ENCODE assay signal across 8 cellular contexts in genomic region chr17:74981318-74981978, GRCh38. TPM values are rescaled to one million over a fixed set of nuclear protein-coding genes. Genes with fewer than 3 reads are reported as not detected.
DNase-seq lines count a peak whose midpoint lies in the region; ATAC-seq, FAIRE-seq and TF ChIP-seq lines count a peak whose summit lies in the region.

No MANE protein-coding gene starts in this region.

- peaks cover 26% of the 10 kb centered on the region for H3K4me1 Mint-ChIP-seq in activated naive CD4-positive, alpha-beta T cell treated with anti-CD3 and anti-CD28 coated beads, Interleukin-2, amount 10 ng/mL, durations not matched to agents 7 days and 5 days
- peaks cover 8% of the 10 kb centered on the region for H3K4me1 Mint-ChIP-seq in mesothelial cell of epicardium

- peak overlapping the region; percentile 80 for H3K4me3 ChIP-seq in bronchial epithelial cell (ENCODE audit: low read depth, low read length)
- peak overlapping the region; percentile 50 for H3K4me3 ChIP-seq in urinary bladder (ENCODE audit: low read depth, low read length)

- H3K27me3 Mint-ChIP-seq in activated naive CD4-positive, alpha-beta T cell treated with anti-CD3 and anti-CD28 coated beads, Interleukin-2, amount 10 ng/mL, durations not matched to agents 7 days and 5 days: peaks cover 85% of the 10 kb centered on the region
- H3K27me3 Mint-ChIP-seq in mesothelial cell of epicardium (ENCODE audit: low read depth): peaks cover 3% of the 10 kb centered on the region

- peak overlapping the region; percentile 39 for H3K27ac ChIP-seq in urinary bladder (ENCODE audit: low read depth)

- H3K36me3 Mint-ChIP-seq in activated naive CD4-positive, alpha-beta T cell treated with anti-CD3 and anti-CD28 coated beads, Interleukin-2, amount 10 ng/mL, durations not matched to agents 7 days and 5 days: no peaks in the 10 kb centered on the region
- H3K36me3 Mint-ChIP-seq in mesothelial cell of epicardium: no peaks in the 10 kb centered on the region

- TF ChIP-seq CTCF in bronchial epithelial cell (IDR thresholded peaks at IDR 0.05; ENCODE audit: insufficient read depth, low read length, severe bottlenecking) (no peak), mesothelial cell of epicardium (IDR thresholded peaks at IDR 0.05; ENCODE audit: unreplicated experiment) (no peak)

- no peaks in the 10 kb centered on the region for H3K27me3 ChIP-seq in bronchial epithelial cell (ENCODE audit: control insufficient read depth, insufficient read depth, low read length)

- H3K9me3 Mint-ChIP-seq in activated naive CD4-positive, alpha-beta T cell treated with anti-CD3 and anti-CD28 coated beads, Interleukin-2, amount 10 ng/mL, durations not matched to agents 7 days and 5 days: no peaks in the 10 kb centered on the region
- H3K9me3 Mint-ChIP-seq in mesothelial cell of epicardium: no peaks in the 10 kb centered on the region

- peak overlapping the region; percentile 81 for H3K4me3 Mint-ChIP-seq in activated naive CD4-positive, alpha-beta T cell treated with anti-CD3 and anti-CD28 coated beads, Interleukin-2, amount 10 ng/mL, durations not matched to agents 7 days and 5 days
- H3K4me3 Mint-ChIP-seq in mesothelial cell of epicardium: peak overlapping the region; percentile 81

- H3K36me3 ChIP-seq in bronchial epithelial cell (ENCODE audit: control insufficient read depth, insufficient read depth, low read length) (no peaks in the 10 kb centered on the region), urinary bladder (ENCODE audit: insufficient read depth) (no peaks in the 10 kb centered on the region)

- no peak for DNase-seq in activated naive CD4-positive, alpha-beta T cell treated with anti-CD3 and anti-CD28 coated beads, Interleukin-2, amount 10 ng/mL, durations not matched to agents 7 days and 5 days
- DNase-seq in activated naive CD4-positive, alpha-beta T cell treated with anti-CD3 and anti-CD28 coated beads, Interleukin-2, amount 50 U/mL, for 16 hours: no peak
- DNase-seq in bronchial epithelial cell (ENCODE audit: low read depth) (no peak), mesothelial cell of epicardium (ENCODE audit: low spot score in 2 of 2, unreplicated experiment in 2 of 2) (no peak), midbrain (lab: John Stamatoyannopoulos, UW) (no peak), amniotic stem cell (lab: John Stamatoyannopoulos, UW) (no peak)

- peak; percentile 52 for FAIRE-seq in bronchial epithelial cell (lab: Jason Lieb, UNC)

- CTCF ChIA-PET in activated naive CD4-positive, alpha-beta T cell treated with anti-CD3 and anti-CD28 coated beads, Interleukin-2, amount 10 ng/mL, durations not matched to agents 7 days and 5 days (lab: Charles Lee): no interaction called here

- 49% methylated on average over 16 of the region's 16 CpGs for WGBS in urinary bladder

- peak overlapping the region; percentile 75 for H3K27ac Mint-ChIP-seq in activated naive CD4-positive, alpha-beta T cell treated with anti-CD3 and anti-CD28 coated beads, Interleukin-2, amount 10 ng/mL, durations not matched to agents 7 days and 5 days
- H3K27ac Mint-ChIP-seq in mesothelial cell of epicardium: peak overlapping the region; percentile 81

- ATAC-seq in HG02642 (IDR thresholded peaks at IDR 0.05; ENCODE audit: poor library complexity, unreplicated experiment): no peak

- peaks cover 1% of the 10 kb centered on the region for H3K4me1 ChIP-seq in urinary bladder (ENCODE audit: insufficient read depth)

RNA-seq across cellular contexts. Expression of gene CDR2L, which starts 6.0 kb away (rescaled TPM):
- 4.7 and 6.1 TPM in 2 replicates for total RNA-seq in bronchial epithelial cell
- total RNA-seq in mesothelial cell of epicardium: 22.6 to 23.1 TPM (median 22.8 TPM) in 3 replicates
- total RNA-seq in urinary bladder: 4.8 TPM
- polyA plus RNA-seq in urinary bladder: 14.2 TPM

RNA-seq across cellular contexts. Expression of gene HID1, which starts 8.9 kb away (rescaled TPM):
- total RNA-seq in bronchial epithelial cell (5.5 and 6.4 TPM in 2 replicates), mesothelial cell of epicardium (50.7 to 56.3 TPM (median 54.2 TPM) in 3 replicates), urinary bladder (5.7 TPM)
- polyA plus RNA-seq in urinary bladder: 13.4 TPM

RNA-seq across cellular contexts. Expression of gene MRPL58, which starts 31.0 kb away (rescaled TPM):
- total RNA-seq in bronchial epithelial cell (23.8 and 41.6 TPM in 2 replicates), mesothelial cell of epicardium (18.3 to 22.6 TPM (median 20.7 TPM) in 3 replicates), urinary bladder (14.5 TPM)
- 38.7 TPM for polyA plus RNA-seq in urinary bladder

RNA-seq across cellular contexts. Expression of gene OTOP3, which starts 45.8 kb away (rescaled TPM):
- total RNA-seq in bronchial epithelial cell: under 0.01 and 0.26 TPM in 2 replicates
- total RNA-seq in mesothelial cell of epicardium: not detected in 3 replicates
- total RNA-seq in urinary bladder: not detected
- polyA plus RNA-seq in urinary bladder: not detected

RNA-seq across cellular contexts. Expression of gene OTOP2, which starts 57.4 kb away (rescaled TPM):
- total RNA-seq in bronchial epithelial cell (under 0.01 TPM in 1 of 2 replicates, not detected in the other), mesothelial cell of epicardium (not detected in 3 replicates), urinary bladder (not detected)
- polyA plus RNA-seq in urinary bladder: not detected
